Comparison of ENCODE assay signal across 14 cellular contexts in genomic region chr17:671076-671762, GRCh38. TPM values are rescaled to one million over a fixed set of nuclear protein-coding genes. Genes with fewer than 3 reads are reported as not detected.
DNase-seq lines count a peak whose midpoint lies in the region; ATAC-seq and TF ChIP-seq lines count a peak whose summit lies in the region.
"Had no signal": no experiment of that assay in that cellular context is flagged by ENCODE, and none has a peak within 500 bp of the region (broad histone marks: within the 10 kb centered on the region; RNA-seq: fewer than 3 reads in every experiment).

No MANE protein-coding gene starts in this region.

- H4K20me1 ChIP-seq in GM23338 (replicated peaks; ENCODE audit: insufficient read depth) = no peaks in the 10 kb centered on the region

- H4K91ac ChIP-seq in trophoblast cell (ENCODE audit: low read depth, low read length) = no peak overlapping the region

- no peak overlapping the region for H3K4me2 ChIP-seq in GM23338
- no peak overlapping the region for H3K4me2 ChIP-seq in trophoblast cell (ENCODE audit: low read length)
- H3K4me2 ChIP-seq: BLaER1 had no signal

- no peak overlapping the region for H3K9ac ChIP-seq in trophoblast cell (ENCODE audit: low read length)
- H3K9ac ChIP-seq: BLaER1 had no signal

- H3K27ac Mint-ChIP-seq in GM23338 = peak overlapping the region; percentile 62; the same call in 1 of the 2 replicates
- H3K27ac Mint-ChIP-seq in WTC11 = peak overlapping the region; percentile 76; the same call in 1 of the 2 replicates
- H3K27ac Mint-ChIP-seq in effector memory CD8-positive, alpha-beta T cell = peak overlapping the region; percentile 60 to 64

- H3K27me3 Mint-ChIP-seq in GM23338 (ENCODE audit: insufficient read depth, low read depth, poor library complexity) = peaks cover 5% of the 10 kb centered on the region
- H3K27me3 Mint-ChIP-seq in WTC11 (ENCODE audit: low read depth) = no peaks in the 10 kb centered on the region
- H3K27me3 Mint-ChIP-seq in effector memory CD8-positive, alpha-beta T cell = no peaks in the 10 kb centered on the region
- H3K27me3 Mint-ChIP-seq: CD8-positive, alpha-beta memory T cell had no signal

- H2AFZ ChIP-seq in GM23338 (no peak overlapping the region), trophoblast cell (ENCODE audit: insufficient read depth, low read length, poor library complexity) (no peak overlapping the region)

- H3K18ac ChIP-seq in trophoblast cell (ENCODE audit: low read length) = no peak overlapping the region

- no CpG with 5 or more reads among the region's 10 CpGs for WGBS in trophoblast cell (ENCODE audit: extremely low coverage, insufficient coverage, insufficient read length)
- WGBS in heart left ventricle, 4 donors = 85 to 90% (median 89%) methylated on average over 10 of the region's 10 CpGs

- no peak overlapping the region for H2BK5ac ChIP-seq in trophoblast cell (ENCODE audit: low read depth, low read length, poor library complexity)

- H3K36me3 ChIP-seq in GM23338 (ENCODE audit: insufficient read depth) (no peaks in the 10 kb centered on the region), trophoblast cell (ENCODE audit: control insufficient read depth in 1 of 2, insufficient read depth in 2 of 2, low read length in 2 of 2) (peaks cover 0 to 9% of the 10 kb centered on the region in 2 experiments), heart left ventricle (peaks cover 0 to 66% (median 20%) of the 10 kb centered on the region in 9 donors)

- no peak overlapping the region for H2BK12ac ChIP-seq in trophoblast cell (ENCODE audit: low read length)

- H3K4ac ChIP-seq in trophoblast cell (ENCODE audit: low read depth, low read length) = no peak overlapping the region

- H3K4me3 Mint-ChIP-seq in GM23338 (no peak overlapping the region), WTC11 (no peak overlapping the region)
- H3K4me3 Mint-ChIP-seq in effector memory CD8-positive, alpha-beta T cell = no peak overlapping the region
- H3K4me3 Mint-ChIP-seq: CD8-positive, alpha-beta memory T cell had no signal

- H2AK5ac ChIP-seq in trophoblast cell (ENCODE audit: low read length) = no peak overlapping the region

- no peak overlapping the region for H3K23ac ChIP-seq in trophoblast cell (ENCODE audit: low read length)

- TF ChIP-seq POLR2A in heart left ventricle (IDR thresholded peaks at IDR 0.05) = no peak

- peaks cover 3% of the 10 kb centered on the region; the same call in 1 of the 3 replicates for H3K36me3 Mint-ChIP-seq in GM23338 (ENCODE audit: low read depth)
- H3K36me3 Mint-ChIP-seq in WTC11 = no peaks in the 10 kb centered on the region
- H3K36me3 Mint-ChIP-seq in effector memory CD8-positive, alpha-beta T cell (ENCODE audit: insufficient read depth) = peaks cover 30% of the 10 kb centered on the region

- H3K14ac ChIP-seq in trophoblast cell (ENCODE audit: low read length) = no peak overlapping the region

- H3K79me2 ChIP-seq in GM23338 (replicated peaks; ENCODE audit: insufficient read depth) = peaks cover 4% of the 10 kb centered on the region; the same call in 1 of the 2 replicates
- no peaks in the 10 kb centered on the region for H3K79me2 ChIP-seq in trophoblast cell (ENCODE audit: control insufficient read depth, insufficient read depth, low read length, poor library complexity)

- TF ChIP-seq CTCF in GM23338 (conservative IDR thresholded peaks at IDR 0.05; ENCODE audit: low read depth in 2 of 2) (no peak), WTC11 (IDR thresholded peaks at IDR 0.05) (no peak), GM10248 (IDR thresholded peaks at IDR 0.05; ENCODE audit: control extremely low read depth, extremely low read depth, low read depth, missing control alignments) (no peak), heart left ventricle (IDR thresholded peaks at IDR 0.05) (no peak)

- peaks cover 12% of the 10 kb centered on the region for H3K4me1 Mint-ChIP-seq in GM23338
- peaks cover 20% of the 10 kb centered on the region for H3K4me1 Mint-ChIP-seq in WTC11
- H3K4me1 Mint-ChIP-seq in effector memory CD8-positive, alpha-beta T cell (ENCODE audit: low read depth in 2 of 2) = peaks cover 0 to 4% of the 10 kb centered on the region in 2 donors

- no peaks in the 10 kb centered on the region for H3K9me2 ChIP-seq in GM23338 (ENCODE audit: insufficient read depth)

- no peak overlapping the region for H4K8ac ChIP-seq in trophoblast cell (ENCODE audit: low read depth, low read length)

- H3F3A ChIP-seq in GM23338 (replicated peaks; ENCODE audit: low read depth) = no peaks in the 10 kb centered on the region

- H3K27me3 ChIP-seq in GM23338 (ENCODE audit: insufficient read depth) = no peaks in the 10 kb centered on the region
- H3K27me3 ChIP-seq in trophoblast cell (ENCODE audit: insufficient read depth, low read length) = no peaks in the 10 kb centered on the region
- H3K27me3 ChIP-seq in heart left ventricle = no peaks in the 10 kb centered on the region
- H3K27me3 ChIP-seq: BLaER1 had no signal

- intact Hi-C loops in heart left ventricle (cut with DNase I) = no loop called here
- intact Hi-C loops in sciatic nerve (cut with DNase I) = no loop called here

- no peak overlapping the region for H4K12ac ChIP-seq in trophoblast cell (ENCODE audit: low read depth, low read length)

- no peaks in the 10 kb centered on the region for H3K79me1 ChIP-seq in trophoblast cell (ENCODE audit: low read length)

- H3K4me3 ChIP-seq in GM23338 = no peak overlapping the region
- H3K4me3 ChIP-seq in trophoblast cell (ENCODE audit: low read depth, low read length) = no peak overlapping the region
- H3K4me3 ChIP-seq in heart left ventricle = no peak overlapping the region
- H3K4me3 ChIP-seq: BLaER1 had no signal

- H3K9me3 Mint-ChIP-seq in GM23338 = no peaks in the 10 kb centered on the region
- no peaks in the 10 kb centered on the region for H3K9me3 Mint-ChIP-seq in WTC11
- no peaks in the 10 kb centered on the region for H3K9me3 Mint-ChIP-seq in effector memory CD8-positive, alpha-beta T cell
- H3K9me3 Mint-ChIP-seq: CD8-positive, alpha-beta memory T cell had no signal

- H2BK120ac ChIP-seq in trophoblast cell (ENCODE audit: insufficient read depth, low read length, poor library complexity) = no peak overlapping the region

- H3K9me3 ChIP-seq in trophoblast cell (ENCODE audit: insufficient read depth, low read depth, low read length) (no peaks in the 10 kb centered on the region), heart left ventricle (no peaks in the 10 kb centered on the region)
- H3K9me3 ChIP-seq: BLaER1, Caco-2 had no signal

- ATAC-seq in GM23338 (no peak), WTC11 (no peak), heart left ventricle (no peak), sciatic nerve (no peak)
- ATAC-seq in effector memory CD8-positive, alpha-beta T cell (replicated peaks) = no peak

- DNase-seq in GM23338 (ENCODE audit: low spot score) = no peak
- no peak for DNase-seq in WTC11 (ENCODE audit: low spot score)
- DNase-seq in effector memory CD8-positive, alpha-beta T cell = no peak
- peak; percentile 70 to 91 for DNase-seq in trophoblast cell
- no peak for DNase-seq in GM10248 (ENCODE audit: extremely low spot score)
- no peak for DNase-seq in heart left ventricle
- no peak for DNase-seq in sciatic nerve (ENCODE audit: low spot score)
- DNase-seq: 8988T; AML-193; Caco-2; CD8-positive, alpha-beta memory T cell; DND-41; GF-D8 had no signal

- CTCF ChIA-PET in WTC11 (lab: Charles Lee) (interaction anchor here (0.6 to 3.5 kb wide), 3 partner anchors 29 to 310 kb away, joined by 4 to 14 read pairs (median 4); no protein-coding TSS in a partner anchor), GM10248 (lab: Yijun Ruan, JAX) (interaction anchor here (1.2 to 1.8 kb wide), 2 partner anchors 8 to 15 kb away, joined by 3 to 5 read pairs; no protein-coding TSS in a partner anchor)

- POLR2A ChIA-PET in WTC11 (lab: Charles Lee) = no interaction called here
- POLR2A ChIA-PET in GM10248 (lab: Yijun Ruan, JAX) = no interaction called here

- no peak overlapping the region for H3K27ac ChIP-seq in GM23338 (ENCODE audit: low read depth)
- no peak overlapping the region for H3K27ac ChIP-seq in trophoblast cell (ENCODE audit: low read depth, low read length)
- no peak overlapping the region for H3K27ac ChIP-seq in heart left ventricle
- H3K27ac ChIP-seq: BLaER1 had no signal

- H3K4me1 ChIP-seq in GM23338 (ENCODE audit: insufficient read depth) (peaks cover 10% of the 10 kb centered on the region; the same call in 1 of the 2 replicates), trophoblast cell (ENCODE audit: control insufficient read depth in 1 of 2, insufficient read depth in 2 of 2, low read length in 2 of 2) (peaks cover 0 to 3% of the 10 kb centered on the region in 2 experiments), heart left ventricle (peaks cover 0 to 6% (median under 1%) of the 10 kb centered on the region in 12 donors)
- H3K4me1 ChIP-seq: BLaER1, Caco-2 had no signal

TF ChIP-seq in GM23338, 12 proteins besides CTCF, POLR2A, EP300 and RAD21 (continues in another document):
- TF ChIP-seq EZH2 (IDR thresholded peaks at IDR 0.05; ENCODE audit: low read depth, unreplicated experiment) = no peak
- TF ChIP-seq ETS1 (IDR thresholded peaks at IDR 0.05) = no peak

TF ChIP-seq in WTC11, 78 proteins besides CTCF, POLR2A, EP300 and RAD21 (continues in another document):
- TF ChIP-seq ZBTB43 (CRISPR knock-in tag; IDR thresholded peaks at IDR 0.05) (no peak), TCF7 (CRISPR knock-in tag; IDR thresholded peaks at IDR 0.05; ENCODE audit: low read depth) (no peak), E2F1 (CRISPR knock-in tag; IDR thresholded peaks at IDR 0.05) (no peak)

RNA-seq across cellular contexts. Expression of gene VPS53, which starts 43.4 kb away (rescaled TPM):
- 21.1 and 26.0 TPM in 2 replicates for total RNA-seq in GM23338 (2014; rRNA removed; shearing (Covaris generic))
- 10.0 and 11.6 TPM in 2 replicates for polyA plus RNA-seq in GM23338 (2016; fragmentation: Nextera tagmentation; extraction: Ambion mirVana)
- 44.5 to 55.6 TPM (median 49.8 TPM) in 3 replicates for total RNA-seq in WTC11 (2021)
- 18.8 and 19.3 TPM in 2 replicates for polyA plus RNA-seq in trophoblast cell (2013)
- total RNA-seq in heart left ventricle = 10 to 100 TPM; 11.0 to 50.5 (median 40.2) TPM
- 10 to 100 TPM in 1 of 2 donors, 1 to 10 TPM in 1; 7.8 to 14.7 TPM for polyA plus RNA-seq in heart left ventricle
- 76.6 TPM for total RNA-seq in sciatic nerve

Comparison
In these comparisons a context has a peak if more than half of its experiments do, and no peak if none do; other contexts are left out.
1. DNase-seq: peak in trophoblast cell (2 of 2); none in GM23338 (single experiment), WTC11 (single experiment), effector memory CD8-positive, alpha-beta T cell (0 of 3), GM10248 (single experiment), heart left ventricle (0 of 5) and sciatic nerve (single experiment).
2. Peak in every context shown above with its lines, with median percentiles within 50 percentile points of each other: H3K27ac Mint-ChIP-seq.